Comparison of ENCODE assay signal across 1 cellular context in genomic region chr16:66751992-66752322, GRCh38.
TF ChIP-seq lines count a peak whose summit lies in the region.

No MANE protein-coding gene starts in this region.

TF ChIP-seq in HepG2, 621 proteins besides CTCF, POLR2A, EP300 and RAD21 (continued from another document):
- TF ChIP-seq PBX3 (CRISPR knock-in tag; IDR thresholded peaks at IDR 0.05; ENCODE audit: borderline replicate concordance) (no peak), ONECUT2 (CRISPR knock-in tag; IDR thresholded peaks at IDR 0.05) (no peak), NR2F2 (IDR thresholded peaks at IDR 0.05; ENCODE audit: borderline replicate concordance, low read depth) (0 out of 2 replicates have a peak, but pooled peaks have one; percentile 29), SSRP1 (CRISPR knock-in tag; IDR thresholded peaks at IDR 0.05) (no peak), KLF13 (CRISPR knock-in tag; IDR thresholded peaks at IDR 0.05) (no peak), SMAD9 (CRISPR knock-in tag; IDR thresholded peaks at IDR 0.05) (no peak), ZNF407 (CRISPR knock-in tag; IDR thresholded peaks at IDR 0.05; ENCODE audit: not compliant biosample characterization) (no peak), RFXAP (CRISPR knock-in tag; IDR thresholded peaks at IDR 0.05; ENCODE audit: borderline replicate concordance) (0 out of 2 replicates have a peak, but pooled peaks have one; percentile 7), ZNF205 (CRISPR knock-in tag; IDR thresholded peaks at IDR 0.05) (peak; percentile 42; the same call in 1 of the 2 replicates), GATAD2A (CRISPR knock-in tag; IDR thresholded peaks at IDR 0.05) (no peak; the same call in 1 of the 2 replicates), ZNF761 (CRISPR knock-in tag; conservative IDR thresholded peaks at IDR 0.05) (no peak), ZNF569 (CRISPR knock-in tag; IDR thresholded peaks at IDR 0.05; ENCODE audit: borderline replicate concordance) (no peak), ZNF180 (CRISPR knock-in tag; IDR thresholded peaks at IDR 0.05; ENCODE audit: borderline replicate concordance, low read depth) (no peak), MLX (CRISPR knock-in tag; IDR thresholded peaks at IDR 0.05) (peak; percentile 21; the same call in 1 of the 2 replicates)
- TF ChIP-seq, protein P1, sequence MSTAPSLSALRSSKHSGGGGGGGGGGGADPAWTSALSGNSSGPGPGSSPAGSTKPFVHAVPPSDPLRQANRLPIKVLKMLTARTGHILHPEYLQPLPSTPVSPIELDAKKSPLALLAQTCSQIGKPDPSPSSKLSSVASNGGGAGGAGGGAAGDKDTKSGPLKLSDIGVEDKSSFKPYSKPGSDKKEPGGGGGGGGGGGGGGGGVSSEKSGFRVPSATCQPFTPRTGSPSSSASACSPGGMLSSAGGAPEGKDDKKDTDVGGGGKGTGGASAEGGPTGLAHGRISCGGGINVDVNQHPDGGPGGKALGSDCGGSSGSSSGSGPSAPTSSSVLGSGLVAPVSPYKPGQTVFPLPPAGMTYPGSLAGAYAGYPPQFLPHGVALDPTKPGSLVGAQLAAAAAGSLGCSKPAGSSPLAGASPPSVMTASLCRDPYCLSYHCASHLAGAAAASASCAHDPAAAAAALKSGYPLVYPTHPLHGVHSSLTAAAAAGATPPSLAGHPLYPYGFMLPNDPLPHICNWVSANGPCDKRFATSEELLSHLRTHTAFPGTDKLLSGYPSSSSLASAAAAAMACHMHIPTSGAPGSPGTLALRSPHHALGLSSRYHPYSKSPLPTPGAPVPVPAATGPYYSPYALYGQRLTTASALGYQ (CRISPR knock-in tag; IDR thresholded peaks at IDR 0.05), result no peak
- TF ChIP-seq, protein P2, sequence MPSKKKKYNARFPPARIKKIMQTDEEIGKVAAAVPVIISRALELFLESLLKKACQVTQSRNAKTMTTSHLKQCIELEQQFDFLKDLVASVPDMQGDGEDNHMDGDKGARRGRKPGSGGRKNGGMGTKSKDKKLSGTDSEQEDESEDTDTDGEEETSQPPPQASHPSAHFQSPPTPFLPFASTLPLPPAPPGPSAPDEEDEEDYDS (CRISPR knock-in tag; IDR thresholded peaks at IDR 0.05), result no peak
- TF ChIP-seq, protein P3, sequence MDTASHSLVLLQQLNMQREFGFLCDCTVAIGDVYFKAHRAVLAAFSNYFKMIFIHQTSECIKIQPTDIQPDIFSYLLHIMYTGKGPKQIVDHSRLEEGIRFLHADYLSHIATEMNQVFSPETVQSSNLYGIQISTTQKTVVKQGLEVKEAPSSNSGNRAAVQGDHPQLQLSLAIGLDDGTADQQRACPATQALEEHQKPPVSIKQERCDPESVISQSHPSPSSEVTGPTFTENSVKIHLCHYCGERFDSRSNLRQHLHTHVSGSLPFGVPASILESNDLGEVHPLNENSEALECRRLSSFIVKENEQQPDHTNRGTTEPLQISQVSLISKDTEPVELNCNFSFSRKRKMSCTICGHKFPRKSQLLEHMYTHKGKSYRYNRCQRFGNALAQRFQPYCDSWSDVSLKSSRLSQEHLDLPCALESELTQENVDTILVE (CRISPR knock-in tag; IDR thresholded peaks at IDR 0.05), result no peak
- TF ChIP-seq, protein P4, sequence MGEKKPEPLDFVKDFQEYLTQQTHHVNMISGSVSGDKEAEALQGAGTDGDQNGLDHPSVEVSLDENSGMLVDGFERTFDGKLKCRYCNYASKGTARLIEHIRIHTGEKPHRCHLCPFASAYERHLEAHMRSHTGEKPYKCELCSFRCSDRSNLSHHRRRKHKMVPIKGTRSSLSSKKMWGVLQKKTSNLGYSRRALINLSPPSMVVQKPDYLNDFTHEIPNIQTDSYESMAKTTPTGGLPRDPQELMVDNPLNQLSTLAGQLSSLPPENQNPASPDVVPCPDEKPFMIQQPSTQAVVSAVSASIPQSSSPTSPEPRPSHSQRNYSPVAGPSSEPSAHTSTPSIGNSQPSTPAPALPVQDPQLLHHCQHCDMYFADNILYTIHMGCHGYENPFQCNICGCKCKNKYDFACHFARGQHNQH (CRISPR knock-in tag; IDR thresholded peaks at IDR 0.05), result no peak
